22 cellular contexts compared by ENCODE assay signal in the genomic region with DNA sequence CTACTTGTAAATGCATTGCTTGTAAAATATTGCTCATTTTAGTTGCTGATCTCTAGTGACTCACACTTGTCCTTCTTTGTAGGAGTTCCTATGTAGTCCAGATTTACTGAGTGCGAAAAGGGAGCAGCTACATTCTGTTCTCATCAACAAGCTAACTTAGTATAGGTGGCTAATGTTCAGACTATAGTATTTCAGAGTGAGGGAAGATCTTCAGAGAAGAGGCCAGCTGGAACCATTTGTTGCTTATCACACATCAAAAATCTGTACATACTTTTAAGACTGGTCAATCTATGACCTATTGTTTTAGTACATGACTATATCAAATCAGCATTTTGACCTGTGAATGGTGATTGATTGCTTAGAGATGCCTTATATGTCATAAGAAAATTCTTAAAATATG.
DNase-seq lines count a peak whose midpoint lies in the region; ATAC-seq, FAIRE-seq and TF ChIP-seq lines count a peak whose summit lies in the region.
"Had no signal": no experiment of that assay in that cellular context is flagged by ENCODE, and none has a peak within 500 bp of the region (broad histone marks: within the 10 kb centered on the region; RNA-seq: fewer than 3 reads in every experiment).

No MANE protein-coding gene starts in this region.

- peaks cover 5% of the 10 kb centered on the region for H3K27me3 Mint-ChIP-seq in CD8-positive, alpha-beta T cell (ENCODE audit: low read depth)

- CTCF ChIA-PET in CD8-positive, alpha-beta T cell (lab: Charles Lee): no interaction called here

- no peaks in the 10 kb centered on the region for H3K27me3 ChIP-seq in foreskin keratinocyte
- H3K27me3 ChIP-seq in CD8-positive, alpha-beta T cell (ENCODE audit: insufficient read depth, low read length): no peaks in the 10 kb centered on the region
- H3K27me3 ChIP-seq: BE2C, vagina had no signal

- POLR2A ChIA-PET in CD8-positive, alpha-beta T cell (lab: Charles Lee): no interaction called here

- intact Hi-C loops in CD8-positive, alpha-beta T cell (cut with DNase I, micrococcal nuclease): no loop called here

- H3K4me1 ChIP-seq in foreskin keratinocyte: peaks cover 43% of the 10 kb centered on the region
- no peaks in the 10 kb centered on the region for H3K4me1 ChIP-seq in CD8-positive, alpha-beta T cell (ENCODE audit: insufficient read depth, low read length)
- H3K4me1 ChIP-seq: BE2C, vagina had no signal

- no peak for TF ChIP-seq CTCF in foreskin keratinocyte (conservative IDR thresholded peaks at IDR 0.05)
- TF ChIP-seq CTCF in CD8-positive, alpha-beta T cell (IDR thresholded peaks at IDR 0.05): no peak

- no peak overlapping the region for H3K4me3 ChIP-seq in CD8-positive, alpha-beta T cell (ENCODE audit: low read depth, low read length)
- H3K4me3 ChIP-seq: vagina had no signal

- no peaks in the 10 kb centered on the region for H3K9me3 Mint-ChIP-seq in CD8-positive, alpha-beta T cell
- H3K9me3 Mint-ChIP-seq: naive thymus-derived CD8-positive, alpha-beta T cell; T-cell had no signal

- no peaks in the 10 kb centered on the region for H3K4me1 Mint-ChIP-seq in CD8-positive, alpha-beta T cell (ENCODE audit: low read depth)
- H3K4me1 Mint-ChIP-seq: immature natural killer cell; naive thymus-derived CD8-positive, alpha-beta T cell; T-cell had no signal

- no peak for DNase-seq in HTR-8/SVneo (ENCODE audit: insufficient read length, low spot score)
- DNase-seq in amniotic epithelial cell (ENCODE audit: low read depth): peak; percentile 69
- DNase-seq in foreskin keratinocyte: peak; percentile 93 to 97
- no peak for DNase-seq in NCI-H526 (lab: John Stamatoyannopoulos, UW)
- DNase-seq in CD8-positive, alpha-beta T cell: no peak
- DNase-seq: activated CD4-positive, alpha-beta T cell treated with anti-CD3 and anti-CD28 coated beads, Interleukin-2, amount 50 U/mL, for 1 hour; activated CD8-positive, alpha-beta memory T cell treated with anti-CD3 and anti-CD28 coated beads, Interleukin-2, amount 50 U/mL, for 48 hours; activated gamma-delta T cell treated with Interleukin-2 at 50 U/mL for 16 hours; BE2C; cortex of kidney; GDM1; immature natural killer cell; naive thymus-derived CD8-positive, alpha-beta T cell; NCI-H1436 treated with DMSO at 0.1 percent for 48 hours; NK-92 treated with Interleukin-12 subunit alpha and Interleukin-12 subunit beta, amount 100 ng/mL, for 24 hours; stimulated activated CD8-positive, alpha-beta memory T cell treated with anti-CD3 and anti-CD28 coated beads, Interleukin-4, amount 100 ng/mL, for 48 hours; T-cell had no signal

- H3K36me3 Mint-ChIP-seq in CD8-positive, alpha-beta T cell: no peaks in the 10 kb centered on the region
- H3K36me3 Mint-ChIP-seq: immature natural killer cell; naive thymus-derived CD8-positive, alpha-beta T cell; T-cell had no signal

- no peak overlapping the region for H3K27ac Mint-ChIP-seq in CD8-positive, alpha-beta T cell
- H3K27ac Mint-ChIP-seq: immature natural killer cell; naive thymus-derived CD8-positive, alpha-beta T cell; T-cell had no signal

- peak; percentile 81 for FAIRE-seq in HTR-8/SVneo (lab: Jason Lieb, UNC)
- FAIRE-seq: D721Med, GM12891 had no signal

- H3K27ac ChIP-seq in foreskin keratinocyte: peak overlapping the region; percentile 90
- no peak overlapping the region for H3K27ac ChIP-seq in CD8-positive, alpha-beta T cell (ENCODE audit: low read depth, low read length)
- H3K27ac ChIP-seq: vagina had no signal

- no peak overlapping the region for H3K4me3 Mint-ChIP-seq in CD8-positive, alpha-beta T cell
- H3K4me3 Mint-ChIP-seq: immature natural killer cell; naive thymus-derived CD8-positive, alpha-beta T cell; T-cell had no signal

- H3K36me3 ChIP-seq in CD8-positive, alpha-beta T cell (ENCODE audit: insufficient read depth, low read length): no peaks in the 10 kb centered on the region
- H3K36me3 ChIP-seq: BE2C, vagina had no signal

- ATAC-seq in foreskin keratinocyte (peak; percentile 77), GM18867 (IDR thresholded peaks at IDR 0.05; ENCODE audit: unreplicated experiment) (no peak), HG03135 (IDR thresholded peaks at IDR 0.05; ENCODE audit: unreplicated experiment) (no peak)
- ATAC-seq in CD8-positive, alpha-beta T cell: no peak
- ATAC-seq: naive thymus-derived CD8-positive, alpha-beta T cell; T-cell had no signal

- no peaks in the 10 kb centered on the region for H3K9me3 ChIP-seq in CD8-positive, alpha-beta T cell (ENCODE audit: low read length)
- H3K9me3 ChIP-seq: BE2C, vagina had no signal

Comparison
In these comparisons a context has a peak if more than half of its experiments do, and no peak if none do; other contexts are left out.
1. DNase-seq: peak in amniotic epithelial cell (single experiment) and foreskin keratinocyte (2 of 2); none in HTR-8/SVneo (single experiment), NCI-H526 (0 of 2) and CD8-positive, alpha-beta T cell (0 of 7).